4 cellular contexts compared by ENCODE assay signal in the genomic region with DNA sequence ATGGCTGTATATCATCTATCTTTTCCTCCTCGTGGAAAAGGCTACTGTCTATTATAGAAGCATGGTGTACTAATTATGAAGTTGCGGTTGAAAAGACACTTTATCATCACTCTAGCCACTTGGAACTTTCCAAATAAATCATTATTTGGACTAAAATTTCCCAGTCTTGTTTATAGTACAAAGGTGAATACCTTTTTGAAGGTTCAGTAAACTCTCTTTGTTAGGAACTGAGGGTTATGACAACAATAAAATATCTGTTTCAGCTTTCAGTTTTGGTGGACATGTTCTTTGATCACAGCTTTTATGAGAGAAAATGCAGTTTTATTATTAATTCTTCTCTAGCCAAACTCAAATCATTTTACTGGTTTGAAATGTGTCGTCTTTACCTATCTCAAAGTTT.
"Had no signal": no experiment of that assay in that cellular context is flagged by ENCODE, and none has a peak within 500 bp of the region (broad histone marks: within the 10 kb centered on the region; RNA-seq: fewer than 3 reads in every experiment).

No MANE protein-coding gene starts in this region.

- H3K4me3 ChIP-seq: GM23338 had no signal

- ATAC-seq: GM23338 had no signal

- DNase-seq: H9, HCEC 1CT, KBM-7 had no signal
